ENCODE assay signal across 2 cellular contexts in genomic region chr7:48703446-48703845, GRCh38.
A peak's percentile ranks its signal among the peaks of the same experiment; 100 is the strongest.
TF ChIP-seq lines count a peak whose summit lies in the region.

No MANE protein-coding gene starts in this region.

TF ChIP-seq in GM23338, 12 proteins besides CTCF, POLR2A, EP300 and RAD21 (continued from another document):
- TF ChIP-seq, protein P1, sequence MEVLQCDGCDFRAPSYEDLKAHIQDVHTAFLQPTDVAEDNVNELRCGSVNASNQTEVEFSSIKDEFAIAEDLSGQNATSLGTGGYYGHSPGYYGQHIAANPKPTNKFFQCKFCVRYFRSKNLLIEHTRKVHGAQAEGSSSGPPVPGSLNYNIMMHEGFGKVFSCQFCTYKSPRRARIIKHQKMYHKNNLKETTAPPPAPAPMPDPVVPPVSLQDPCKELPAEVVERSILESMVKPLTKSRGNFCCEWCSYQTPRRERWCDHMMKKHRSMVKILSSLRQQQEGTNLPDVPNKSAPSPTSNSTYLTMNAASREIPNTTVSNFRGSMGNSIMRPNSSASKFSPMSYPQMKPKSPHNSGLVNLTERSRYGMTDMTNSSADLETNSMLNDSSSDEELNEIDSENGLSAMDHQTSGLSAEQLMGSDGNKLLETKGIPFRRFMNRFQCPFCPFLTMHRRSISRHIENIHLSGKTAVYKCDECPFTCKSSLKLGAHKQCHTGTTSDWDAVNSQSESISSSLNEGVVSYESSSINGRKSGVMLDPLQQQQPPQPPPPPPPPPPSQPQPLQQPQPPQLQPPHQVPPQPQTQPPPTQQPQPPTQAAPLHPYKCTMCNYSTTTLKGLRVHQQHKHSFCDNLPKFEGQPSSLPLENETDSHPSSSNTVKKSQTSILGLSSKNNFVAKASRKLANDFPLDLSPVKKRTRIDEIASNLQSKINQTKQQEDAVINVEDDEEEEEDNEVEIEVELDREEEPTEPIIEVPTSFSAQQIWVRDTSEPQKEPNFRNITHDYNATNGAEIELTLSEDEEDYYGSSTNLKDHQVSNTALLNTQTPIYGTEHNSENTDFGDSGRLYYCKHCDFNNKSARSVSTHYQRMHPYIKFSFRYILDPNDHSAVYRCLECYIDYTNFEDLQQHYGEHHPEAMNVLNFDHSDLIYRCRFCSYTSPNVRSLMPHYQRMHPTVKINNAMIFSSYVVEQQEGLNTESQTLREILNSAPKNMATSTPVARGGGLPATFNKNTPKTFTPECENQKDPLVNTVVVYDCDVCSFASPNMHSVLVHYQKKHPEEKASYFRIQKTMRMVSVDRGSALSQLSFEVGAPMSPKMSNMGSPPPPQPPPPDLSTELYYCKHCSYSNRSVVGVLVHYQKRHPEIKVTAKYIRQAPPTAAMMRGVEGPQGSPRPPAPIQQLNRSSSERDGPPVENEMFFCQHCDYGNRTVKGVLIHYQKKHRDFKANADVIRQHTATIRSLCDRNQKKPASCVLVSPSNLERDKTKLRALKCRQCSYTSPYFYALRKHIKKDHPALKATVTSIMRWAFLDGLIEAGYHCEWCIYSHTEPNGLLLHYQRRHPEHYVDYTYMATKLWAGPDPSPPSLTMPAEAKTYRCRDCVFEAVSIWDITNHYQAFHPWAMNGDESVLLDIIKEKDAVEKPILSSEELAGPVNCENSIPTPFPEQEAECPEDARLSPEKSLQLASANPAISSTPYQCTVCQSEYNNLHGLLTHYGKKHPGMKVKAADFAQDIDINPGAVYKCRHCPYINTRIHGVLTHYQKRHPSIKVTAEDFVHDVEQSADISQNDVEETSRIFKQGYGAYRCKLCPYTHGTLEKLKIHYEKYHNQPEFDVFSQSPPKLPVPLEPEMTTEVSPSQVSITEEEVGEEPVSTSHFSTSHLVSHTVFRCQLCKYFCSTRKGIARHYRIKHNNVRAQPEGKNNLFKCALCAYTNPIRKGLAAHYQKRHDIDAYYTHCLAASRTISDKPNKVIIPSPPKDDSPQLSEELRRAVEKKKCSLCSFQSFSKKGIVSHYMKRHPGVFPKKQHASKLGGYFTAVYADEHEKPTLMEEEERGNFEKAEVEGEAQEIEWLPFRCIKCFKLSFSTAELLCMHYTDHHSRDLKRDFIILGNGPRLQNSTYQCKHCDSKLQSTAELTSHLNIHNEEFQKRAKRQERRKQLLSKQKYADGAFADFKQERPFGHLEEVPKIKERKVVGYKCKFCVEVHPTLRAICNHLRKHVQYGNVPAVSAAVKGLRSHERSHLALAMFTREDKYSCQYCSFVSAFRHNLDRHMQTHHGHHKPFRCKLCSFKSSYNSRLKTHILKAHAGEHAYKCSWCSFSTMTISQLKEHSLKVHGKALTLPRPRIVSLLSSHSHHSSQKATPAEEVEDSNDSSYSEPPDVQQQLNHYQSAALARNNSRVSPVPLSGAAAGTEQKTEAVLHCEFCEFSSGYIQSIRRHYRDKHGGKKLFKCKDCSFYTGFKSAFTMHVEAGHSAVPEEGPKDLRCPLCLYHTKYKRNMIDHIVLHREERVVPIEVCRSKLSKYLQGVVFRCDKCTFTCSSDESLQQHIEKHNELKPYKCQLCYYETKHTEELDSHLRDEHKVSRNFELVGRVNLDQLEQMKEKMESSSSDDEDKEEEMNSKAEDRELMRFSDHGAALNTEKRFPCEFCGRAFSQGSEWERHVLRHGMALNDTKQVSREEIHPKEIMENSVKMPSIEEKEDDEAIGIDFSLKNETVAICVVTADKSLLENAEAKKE (CRISPR knock-in tag; IDR thresholded peaks at IDR 0.05), result no peak
- no peak for TF ChIP-seq ZNF114 (CRISPR knock-in tag; IDR thresholded peaks at IDR 0.05)
- no peak for TF ChIP-seq EZH2phosphoT487 (IDR thresholded peaks at IDR 0.05; ENCODE audit: unreplicated experiment)
- no peak for TF ChIP-seq EZH2 (IDR thresholded peaks at IDR 0.05; ENCODE audit: low read depth, unreplicated experiment)
- TF ChIP-seq REST (IDR thresholded peaks at IDR 0.05; ENCODE audit: unreplicated experiment), result no peak

TF ChIP-seq in neural cell, 6 proteins besides CTCF, POLR2A, EP300 and RAD21:
- TF ChIP-seq REST (IDR thresholded peaks at IDR 0.05; ENCODE audit: borderline replicate concordance) (no peak), POLR2AphosphoS5 (IDR thresholded peaks at IDR 0.05) (peak; percentile 76)
